In genomic region chr17:37643118-37643766, GRCh38 we compare ENCODE assay signal across 1 cellular context.
TF ChIP-seq lines count a peak whose summit lies in the region.

A gene with protein sequence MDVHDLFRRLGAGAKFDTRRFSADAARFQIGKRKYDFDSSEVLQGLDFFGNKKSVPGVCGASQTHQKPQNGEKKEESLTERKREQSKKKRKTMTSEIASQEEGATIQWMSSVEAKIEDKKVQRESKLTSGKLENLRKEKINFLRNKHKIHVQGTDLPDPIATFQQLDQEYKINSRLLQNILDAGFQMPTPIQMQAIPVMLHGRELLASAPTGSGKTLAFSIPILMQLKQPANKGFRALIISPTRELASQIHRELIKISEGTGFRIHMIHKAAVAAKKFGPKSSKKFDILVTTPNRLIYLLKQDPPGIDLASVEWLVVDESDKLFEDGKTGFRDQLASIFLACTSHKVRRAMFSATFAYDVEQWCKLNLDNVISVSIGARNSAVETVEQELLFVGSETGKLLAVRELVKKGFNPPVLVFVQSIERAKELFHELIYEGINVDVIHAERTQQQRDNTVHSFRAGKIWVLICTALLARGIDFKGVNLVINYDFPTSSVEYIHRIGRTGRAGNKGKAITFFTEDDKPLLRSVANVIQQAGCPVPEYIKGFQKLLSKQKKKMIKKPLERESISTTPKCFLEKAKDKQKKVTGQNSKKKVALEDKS (minus strand): TSS chr17:37643446. CDS start chr17:37643420, 26 bp downstream.

TF ChIP-seq in HepG2, 621 proteins besides CTCF, POLR2A, EP300 and RAD21 (continued from another document and continues in another):
- TF ChIP-seq, protein P1, sequence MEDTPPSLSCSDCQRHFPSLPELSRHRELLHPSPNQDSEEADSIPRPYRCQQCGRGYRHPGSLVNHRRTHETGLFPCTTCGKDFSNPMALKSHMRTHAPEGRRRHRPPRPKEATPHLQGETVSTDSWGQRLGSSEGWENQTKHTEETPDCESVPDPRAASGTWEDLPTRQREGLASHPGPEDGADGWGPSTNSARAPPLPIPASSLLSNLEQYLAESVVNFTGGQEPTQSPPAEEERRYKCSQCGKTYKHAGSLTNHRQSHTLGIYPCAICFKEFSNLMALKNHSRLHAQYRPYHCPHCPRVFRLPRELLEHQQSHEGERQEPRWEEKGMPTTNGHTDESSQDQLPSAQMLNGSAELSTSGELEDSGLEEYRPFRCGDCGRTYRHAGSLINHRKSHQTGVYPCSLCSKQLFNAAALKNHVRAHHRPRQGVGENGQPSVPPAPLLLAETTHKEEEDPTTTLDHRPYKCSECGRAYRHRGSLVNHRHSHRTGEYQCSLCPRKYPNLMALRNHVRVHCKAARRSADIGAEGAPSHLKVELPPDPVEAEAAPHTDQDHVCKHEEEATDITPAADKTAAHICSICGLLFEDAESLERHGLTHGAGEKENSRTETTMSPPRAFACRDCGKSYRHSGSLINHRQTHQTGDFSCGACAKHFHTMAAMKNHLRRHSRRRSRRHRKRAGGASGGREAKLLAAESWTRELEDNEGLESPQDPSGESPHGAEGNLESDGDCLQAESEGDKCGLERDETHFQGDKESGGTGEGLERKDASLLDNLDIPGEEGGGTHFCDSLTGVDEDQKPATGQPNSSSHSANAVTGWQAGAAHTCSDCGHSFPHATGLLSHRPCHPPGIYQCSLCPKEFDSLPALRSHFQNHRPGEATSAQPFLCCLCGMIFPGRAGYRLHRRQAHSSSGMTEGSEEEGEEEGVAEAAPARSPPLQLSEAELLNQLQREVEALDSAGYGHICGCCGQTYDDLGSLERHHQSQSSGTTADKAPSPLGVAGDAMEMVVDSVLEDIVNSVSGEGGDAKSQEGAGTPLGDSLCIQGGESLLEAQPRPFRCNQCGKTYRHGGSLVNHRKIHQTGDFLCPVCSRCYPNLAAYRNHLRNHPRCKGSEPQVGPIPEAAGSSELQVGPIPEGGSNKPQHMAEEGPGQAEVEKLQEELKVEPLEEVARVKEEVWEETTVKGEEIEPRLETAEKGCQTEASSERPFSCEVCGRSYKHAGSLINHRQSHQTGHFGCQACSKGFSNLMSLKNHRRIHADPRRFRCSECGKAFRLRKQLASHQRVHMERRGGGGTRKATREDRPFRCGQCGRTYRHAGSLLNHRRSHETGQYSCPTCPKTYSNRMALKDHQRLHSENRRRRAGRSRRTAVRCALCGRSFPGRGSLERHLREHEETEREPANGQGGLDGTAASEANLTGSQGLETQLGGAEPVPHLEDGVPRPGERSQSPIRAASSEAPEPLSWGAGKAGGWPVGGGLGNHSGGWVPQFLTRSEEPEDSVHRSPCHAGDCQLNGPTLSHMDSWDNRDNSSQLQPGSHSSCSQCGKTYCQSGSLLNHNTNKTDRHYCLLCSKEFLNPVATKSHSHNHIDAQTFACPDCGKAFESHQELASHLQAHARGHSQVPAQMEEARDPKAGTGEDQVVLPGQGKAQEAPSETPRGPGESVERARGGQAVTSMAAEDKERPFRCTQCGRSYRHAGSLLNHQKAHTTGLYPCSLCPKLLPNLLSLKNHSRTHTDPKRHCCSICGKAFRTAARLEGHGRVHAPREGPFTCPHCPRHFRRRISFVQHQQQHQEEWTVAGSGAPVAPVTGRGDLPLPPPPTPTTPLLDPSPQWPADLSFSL (CRISPR knock-in tag; IDR thresholded peaks at IDR 0.05), result no peak
- peak; percentile 86 for TF ChIP-seq KMT2B (CRISPR knock-in tag; IDR thresholded peaks at IDR 0.05)
- TF ChIP-seq ARHGAP35 (CRISPR knock-in tag; IDR thresholded peaks at IDR 0.05; ENCODE audit: borderline replicate concordance), result peak; percentile 71; the same call in 1 of the 2 replicates
- no peak for TF ChIP-seq CAMTA2 (CRISPR knock-in tag; IDR thresholded peaks at IDR 0.05; ENCODE audit: borderline replicate concordance)
- no peak for TF ChIP-seq SMC3 (IDR thresholded peaks at IDR 0.05; ENCODE audit: low read length)
- TF ChIP-seq ZNF17 (CRISPR knock-in tag; IDR thresholded peaks at IDR 0.05), result no peak
- 0 out of 2 replicates have a peak, but pooled peaks have one; percentile 57 for TF ChIP-seq ZNF44 (CRISPR knock-in tag; IDR thresholded peaks at IDR 0.05)
- no peak for TF ChIP-seq ZBTB34 (CRISPR knock-in tag; IDR thresholded peaks at IDR 0.05)
- no peak for TF ChIP-seq ZFYVE20 (CRISPR knock-in tag; IDR thresholded peaks at IDR 0.05; ENCODE audit: borderline replicate concordance, low read depth)
- TF ChIP-seq ZMYM2 (CRISPR knock-in tag; IDR thresholded peaks at IDR 0.05), result no peak
- no peak for TF ChIP-seq ZNF670 (CRISPR knock-in tag; IDR thresholded peaks at IDR 0.05; ENCODE audit: borderline replicate concordance)
- TF ChIP-seq ZNF629 (CRISPR knock-in tag; conservative IDR thresholded peaks at IDR 0.05), result no peak; the same call in 1 of the 2 replicates
- 0 out of 2 replicates have a peak, but pooled peaks have one; percentile 22 for TF ChIP-seq HNRNPL (IDR thresholded peaks at IDR 0.05; ENCODE audit: low read depth, low read length)
- TF ChIP-seq NCOR1 (IDR thresholded peaks at IDR 0.05; ENCODE audit: borderline replicate concordance, low read length), result no peak
- TF ChIP-seq CHCHD3 (CRISPR knock-in tag; IDR thresholded peaks at IDR 0.05), result no peak
- TF ChIP-seq ZNF180 (CRISPR knock-in tag; IDR thresholded peaks at IDR 0.05; ENCODE audit: borderline replicate concordance, low read depth), result 0 out of 2 replicates have a peak, but pooled peaks have one; percentile 30
- TF ChIP-seq ATF2 (CRISPR knock-in tag; IDR thresholded peaks at IDR 0.05), result no peak
- TF ChIP-seq PCBP2 (optimal IDR thresholded peaks at IDR 0.05; ENCODE audit: low read depth, low read length, poor library complexity, severe bottlenecking), result no peak
- TF ChIP-seq ZNF766 (CRISPR knock-in tag; IDR thresholded peaks at IDR 0.05; ENCODE audit: borderline replicate concordance), result 0 out of 2 replicates have a peak, but pooled peaks have one; percentile 50
- TF ChIP-seq EEA1 (CRISPR knock-in tag; IDR thresholded peaks at IDR 0.05; ENCODE audit: borderline replicate concordance), result no peak
- TF ChIP-seq HMGA1 (CRISPR knock-in tag; conservative IDR thresholded peaks at IDR 0.05), result no peak
- TF ChIP-seq NFYC (CRISPR knock-in tag; IDR thresholded peaks at IDR 0.05), result no peak
- TF ChIP-seq, protein P2, sequence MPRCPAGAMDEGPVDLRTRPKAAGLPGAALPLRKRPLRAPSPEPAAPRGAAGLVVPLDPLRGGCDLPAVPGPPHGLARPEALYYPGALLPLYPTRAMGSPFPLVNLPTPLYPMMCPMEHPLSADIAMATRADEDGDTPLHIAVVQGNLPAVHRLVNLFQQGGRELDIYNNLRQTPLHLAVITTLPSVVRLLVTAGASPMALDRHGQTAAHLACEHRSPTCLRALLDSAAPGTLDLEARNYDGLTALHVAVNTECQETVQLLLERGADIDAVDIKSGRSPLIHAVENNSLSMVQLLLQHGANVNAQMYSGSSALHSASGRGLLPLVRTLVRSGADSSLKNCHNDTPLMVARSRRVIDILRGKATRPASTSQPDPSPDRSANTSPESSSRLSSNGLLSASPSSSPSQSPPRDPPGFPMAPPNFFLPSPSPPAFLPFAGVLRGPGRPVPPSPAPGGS (CRISPR knock-in tag; IDR thresholded peaks at IDR 0.05), result peak; percentile 70; the same call in 1 of the 2 replicates
- peak; percentile 76; the same call in 1 of the 2 replicates for TF ChIP-seq NAIF1 (CRISPR knock-in tag; IDR thresholded peaks at IDR 0.05; ENCODE audit: borderline replicate concordance)
- no peak for TF ChIP-seq TMF1 (CRISPR knock-in tag; IDR thresholded peaks at IDR 0.05; ENCODE audit: low read depth)
- TF ChIP-seq, protein P3, sequence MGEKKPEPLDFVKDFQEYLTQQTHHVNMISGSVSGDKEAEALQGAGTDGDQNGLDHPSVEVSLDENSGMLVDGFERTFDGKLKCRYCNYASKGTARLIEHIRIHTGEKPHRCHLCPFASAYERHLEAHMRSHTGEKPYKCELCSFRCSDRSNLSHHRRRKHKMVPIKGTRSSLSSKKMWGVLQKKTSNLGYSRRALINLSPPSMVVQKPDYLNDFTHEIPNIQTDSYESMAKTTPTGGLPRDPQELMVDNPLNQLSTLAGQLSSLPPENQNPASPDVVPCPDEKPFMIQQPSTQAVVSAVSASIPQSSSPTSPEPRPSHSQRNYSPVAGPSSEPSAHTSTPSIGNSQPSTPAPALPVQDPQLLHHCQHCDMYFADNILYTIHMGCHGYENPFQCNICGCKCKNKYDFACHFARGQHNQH (CRISPR knock-in tag; IDR thresholded peaks at IDR 0.05), result peak; percentile 52; the same call in 1 of the 2 replicates
- TF ChIP-seq SP140L (CRISPR knock-in tag; IDR thresholded peaks at IDR 0.05; ENCODE audit: borderline replicate concordance), result 0 out of 2 replicates have a peak, but pooled peaks have one; percentile 35
- TF ChIP-seq ZNF678 (CRISPR knock-in tag; IDR thresholded peaks at IDR 0.05), result no peak
- TF ChIP-seq ZNF496 (CRISPR knock-in tag; IDR thresholded peaks at IDR 0.05; ENCODE audit: insufficient replicate concordance), result no peak
- no peak for TF ChIP-seq CREM (IDR thresholded peaks at IDR 0.05)
- no peak for TF ChIP-seq CREM (CRISPR knock-in tag; IDR thresholded peaks at IDR 0.05)
- TF ChIP-seq, protein P4, sequence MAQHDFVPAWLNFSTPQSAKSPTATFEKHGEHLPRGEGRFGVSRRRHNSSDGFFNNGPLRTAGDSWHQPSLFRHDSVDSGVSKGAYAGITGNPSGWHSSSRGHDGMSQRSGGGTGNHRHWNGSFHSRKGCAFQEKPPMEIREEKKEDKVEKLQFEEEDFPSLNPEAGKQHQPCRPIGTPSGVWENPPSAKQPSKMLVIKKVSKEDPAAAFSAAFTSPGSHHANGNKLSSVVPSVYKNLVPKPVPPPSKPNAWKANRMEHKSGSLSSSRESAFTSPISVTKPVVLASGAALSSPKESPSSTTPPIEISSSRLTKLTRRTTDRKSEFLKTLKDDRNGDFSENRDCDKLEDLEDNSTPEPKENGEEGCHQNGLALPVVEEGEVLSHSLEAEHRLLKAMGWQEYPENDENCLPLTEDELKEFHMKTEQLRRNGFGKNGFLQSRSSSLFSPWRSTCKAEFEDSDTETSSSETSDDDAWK (CRISPR knock-in tag; IDR thresholded peaks at IDR 0.05), result no peak
- TF ChIP-seq GATAD1 (CRISPR knock-in tag; IDR thresholded peaks at IDR 0.05), result peak; percentile 89
- TF ChIP-seq MLLT10 (CRISPR knock-in tag; IDR thresholded peaks at IDR 0.05), result no peak
- TF ChIP-seq SIN3B (IDR thresholded peaks at IDR 0.05; ENCODE audit: low read length), result peak; percentile 41; the same call in 1 of the 2 replicates
- no peak for TF ChIP-seq STAT5B (CRISPR knock-in tag; IDR thresholded peaks at IDR 0.05)
- 0 out of 2 replicates have a peak, but pooled peaks have one; percentile 28 for TF ChIP-seq TFE3 (CRISPR knock-in tag; IDR thresholded peaks at IDR 0.05)
- TF ChIP-seq ZNF780A (CRISPR knock-in tag; IDR thresholded peaks at IDR 0.05), result no peak
- no peak for TF ChIP-seq MIER2 (CRISPR knock-in tag; IDR thresholded peaks at IDR 0.05)
- peak; percentile 23; the same call in 1 of the 2 replicates for TF ChIP-seq ZNF768 (CRISPR knock-in tag; IDR thresholded peaks at IDR 0.05)
- no peak for TF ChIP-seq ZSCAN22 (CRISPR knock-in tag; IDR thresholded peaks at IDR 0.05)
- peak; percentile 77 for TF ChIP-seq ZNF792 (CRISPR knock-in tag; IDR thresholded peaks at IDR 0.05)
- TF ChIP-seq TSC22D2 (CRISPR knock-in tag; IDR thresholded peaks at IDR 0.05; ENCODE audit: borderline replicate concordance), result peak; percentile 44; the same call in 1 of the 2 replicates
